Comparison of ENCODE assay signal across 1 cellular context in the genomic region with DNA sequence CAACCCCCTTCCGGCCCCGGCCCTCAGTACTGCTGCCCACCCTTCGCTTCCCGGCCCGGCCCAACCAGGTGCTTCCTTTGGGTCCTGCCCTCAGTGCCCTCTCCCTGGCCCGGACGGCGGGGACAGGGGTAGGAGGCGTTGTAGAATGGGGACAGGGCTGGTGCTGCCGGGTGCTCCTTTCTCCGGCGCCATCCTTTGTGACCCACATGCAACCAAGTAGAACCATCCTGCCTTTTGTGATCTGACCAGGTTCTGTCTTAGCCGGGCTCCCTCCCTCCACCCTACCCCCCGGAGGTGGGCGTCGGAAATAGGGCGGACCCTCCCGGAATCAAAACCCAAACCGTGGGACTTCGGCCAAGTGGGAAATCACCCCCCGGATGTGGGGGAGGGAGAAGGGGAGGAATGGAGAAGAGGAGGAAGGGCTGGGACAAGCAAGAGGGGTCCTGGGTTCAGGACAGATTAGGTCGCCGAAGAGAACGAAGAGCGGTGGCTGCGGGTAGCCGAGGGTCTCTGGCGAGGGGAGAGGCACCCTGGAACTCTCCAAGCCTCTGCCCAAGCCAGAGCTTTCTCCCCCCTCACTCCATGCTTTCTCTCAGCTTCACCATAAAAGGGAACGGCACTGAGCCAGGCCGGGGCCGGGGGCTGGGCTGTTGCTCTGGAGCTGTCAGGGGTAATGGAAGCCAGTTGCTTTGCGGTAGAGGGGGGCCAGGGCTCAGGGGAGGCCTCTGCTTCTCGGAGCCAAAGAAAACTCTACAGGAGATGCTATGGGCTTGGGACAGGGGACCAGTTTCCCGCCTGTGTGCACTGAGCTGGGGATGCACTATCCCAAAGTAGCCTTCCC.
TF ChIP-seq lines count a peak whose summit lies in the region.

No MANE protein-coding gene starts in this region.

TF ChIP-seq in HepG2, 621 proteins besides CTCF, POLR2A, EP300 and RAD21 (continued from another document):
- no peak for TF ChIP-seq ZFP36 (IDR thresholded peaks at IDR 0.05; ENCODE audit: borderline replicate concordance, low read depth, low read length, partially characterized antibody)
- TF ChIP-seq REL (CRISPR knock-in tag; conservative IDR thresholded peaks at IDR 0.05): no peak
- TF ChIP-seq ZNF44 (CRISPR knock-in tag; IDR thresholded peaks at IDR 0.05): no peak
- TF ChIP-seq, protein P1, sequence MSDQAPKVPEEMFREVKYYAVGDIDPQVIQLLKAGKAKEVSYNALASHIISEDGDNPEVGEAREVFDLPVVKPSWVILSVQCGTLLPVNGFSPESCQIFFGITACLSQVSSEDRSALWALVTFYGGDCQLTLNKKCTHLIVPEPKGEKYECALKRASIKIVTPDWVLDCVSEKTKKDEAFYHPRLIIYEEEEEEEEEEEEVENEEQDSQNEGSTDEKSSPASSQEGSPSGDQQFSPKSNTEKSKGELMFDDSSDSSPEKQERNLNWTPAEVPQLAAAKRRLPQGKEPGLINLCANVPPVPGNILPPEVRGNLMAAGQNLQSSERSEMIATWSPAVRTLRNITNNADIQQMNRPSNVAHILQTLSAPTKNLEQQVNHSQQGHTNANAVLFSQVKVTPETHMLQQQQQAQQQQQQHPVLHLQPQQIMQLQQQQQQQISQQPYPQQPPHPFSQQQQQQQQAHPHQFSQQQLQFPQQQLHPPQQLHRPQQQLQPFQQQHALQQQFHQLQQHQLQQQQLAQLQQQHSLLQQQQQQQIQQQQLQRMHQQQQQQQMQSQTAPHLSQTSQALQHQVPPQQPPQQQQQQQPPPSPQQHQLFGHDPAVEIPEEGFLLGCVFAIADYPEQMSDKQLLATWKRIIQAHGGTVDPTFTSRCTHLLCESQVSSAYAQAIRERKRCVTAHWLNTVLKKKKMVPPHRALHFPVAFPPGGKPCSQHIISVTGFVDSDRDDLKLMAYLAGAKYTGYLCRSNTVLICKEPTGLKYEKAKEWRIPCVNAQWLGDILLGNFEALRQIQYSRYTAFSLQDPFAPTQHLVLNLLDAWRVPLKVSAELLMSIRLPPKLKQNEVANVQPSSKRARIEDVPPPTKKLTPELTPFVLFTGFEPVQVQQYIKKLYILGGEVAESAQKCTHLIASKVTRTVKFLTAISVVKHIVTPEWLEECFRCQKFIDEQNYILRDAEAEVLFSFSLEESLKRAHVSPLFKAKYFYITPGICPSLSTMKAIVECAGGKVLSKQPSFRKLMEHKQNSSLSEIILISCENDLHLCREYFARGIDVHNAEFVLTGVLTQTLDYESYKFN (CRISPR knock-in tag; conservative IDR thresholded peaks at IDR 0.05): 0 out of 2 replicates have a peak, but pooled peaks have one; percentile 7
- TF ChIP-seq TAF1 (CRISPR knock-in tag; IDR thresholded peaks at IDR 0.05): no peak
- no peak for TF ChIP-seq SSRP1 (CRISPR knock-in tag; IDR thresholded peaks at IDR 0.05)
- TF ChIP-seq ZNF333 (CRISPR knock-in tag; IDR thresholded peaks at IDR 0.05; ENCODE audit: borderline replicate concordance): no peak
- no peak for TF ChIP-seq ZNF253 (CRISPR knock-in tag; IDR thresholded peaks at IDR 0.05; ENCODE audit: borderline replicate concordance)
- TF ChIP-seq, protein P2, sequence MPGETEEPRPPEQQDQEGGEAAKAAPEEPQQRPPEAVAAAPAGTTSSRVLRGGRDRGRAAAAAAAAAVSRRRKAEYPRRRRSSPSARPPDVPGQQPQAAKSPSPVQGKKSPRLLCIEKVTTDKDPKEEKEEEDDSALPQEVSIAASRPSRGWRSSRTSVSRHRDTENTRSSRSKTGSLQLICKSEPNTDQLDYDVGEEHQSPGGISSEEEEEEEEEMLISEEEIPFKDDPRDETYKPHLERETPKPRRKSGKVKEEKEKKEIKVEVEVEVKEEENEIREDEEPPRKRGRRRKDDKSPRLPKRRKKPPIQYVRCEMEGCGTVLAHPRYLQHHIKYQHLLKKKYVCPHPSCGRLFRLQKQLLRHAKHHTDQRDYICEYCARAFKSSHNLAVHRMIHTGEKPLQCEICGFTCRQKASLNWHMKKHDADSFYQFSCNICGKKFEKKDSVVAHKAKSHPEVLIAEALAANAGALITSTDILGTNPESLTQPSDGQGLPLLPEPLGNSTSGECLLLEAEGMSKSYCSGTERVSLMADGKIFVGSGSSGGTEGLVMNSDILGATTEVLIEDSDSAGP (CRISPR knock-in tag; IDR thresholded peaks at IDR 0.05; ENCODE audit: borderline replicate concordance): peak; percentile 42; the same call in 1 of the 2 replicates
- no peak for TF ChIP-seq FOXO1 (CRISPR knock-in tag; IDR thresholded peaks at IDR 0.05)
- TF ChIP-seq ATAD3A (CRISPR knock-in tag; IDR thresholded peaks at IDR 0.05): no peak
